Comparison of ENCODE assay signal across 23 cellular contexts in genomic region chr2:8346706-8347430, GRCh38.
"Had no signal": no experiment of that assay in that cellular context is flagged by ENCODE, and none has a peak within 500 bp of the region (broad histone marks: within the 10 kb centered on the region; RNA-seq: fewer than 3 reads in every experiment).

No MANE protein-coding gene starts in this region.

- FAIRE-seq: TTC549 had no signal

- H3K9me3 Mint-ChIP-seq: activated naive CD4-positive, alpha-beta T cell treated with anti-CD3 and anti-CD28 coated beads, Interleukin-2, amount 10 ng/mL, durations not matched to agents 7 days and 5 days; mesothelial cell of epicardium; nephron had no signal

- H3K27ac ChIP-seq: hepatocyte, parathyroid adenoma, upper lobe of left lung, WERI-Rb-1 had no signal

- H3K27ac Mint-ChIP-seq: activated naive CD4-positive, alpha-beta T cell treated with anti-CD3 and anti-CD28 coated beads, Interleukin-2, amount 10 ng/mL, durations not matched to agents 7 days and 5 days; mesothelial cell of epicardium; nephron had no signal

- H3K4me1 ChIP-seq: parathyroid adenoma, upper lobe of left lung had no signal

- DNase-seq: activated CD4-positive, alpha-beta T cell treated with anti-CD3 and anti-CD28 coated beads for 1 hour; activated CD4-positive, alpha-beta T cell treated with anti-CD3 and anti-CD28 coated beads, Interleukin-2, amount 50 U/mL, for 1 hour; activated effector memory CD4-positive, alpha-beta T cell treated with anti-CD3 and anti-CD28 coated beads, Interleukin-2, amount 50 U/mL, for 16 hours; activated naive CD4-positive, alpha-beta T cell treated with anti-CD3 and anti-CD28 coated beads, Interleukin-2, amount 10 ng/mL, durations not matched to agents 7 days and 5 days; activated T-cell treated with anti-CD3 and anti-CD28 coated beads for 4 hours; amygdala; cortex of kidney; effector CD4-positive, alpha-beta T cell; foreskin melanocyte; left ventricle myocardium superior; mammary epithelial cell; right cardiac atrium; stimulated activated CD4-positive, alpha-beta T cell treated with anti-CD3 and anti-CD28 coated beads, Interleukin-4, amount 100 ng/mL, for 24 hours; stimulated activated naive CD8-positive, alpha-beta T cell treated with anti-CD3 and anti-CD28 coated beads, Interleukin-15, Interleukin-2, amounts not matched to agents 100 U/mL and 50 U/mL, for 24 hours; SW 1271; upper lobe of left lung; WERI-Rb-1 had no signal

- H3K27me3 ChIP-seq: hepatocyte, upper lobe of left lung had no signal

- H3K9me3 ChIP-seq: upper lobe of left lung had no signal

- H3K36me3 ChIP-seq: upper lobe of left lung, WERI-Rb-1 had no signal

- H3K79me2 ChIP-seq: hepatocyte, parathyroid adenoma had no signal

- H3K4me3 ChIP-seq: hepatocyte, upper lobe of left lung had no signal

- H3K4me3 Mint-ChIP-seq: activated naive CD4-positive, alpha-beta T cell treated with anti-CD3 and anti-CD28 coated beads, Interleukin-2, amount 10 ng/mL, durations not matched to agents 7 days and 5 days; mesothelial cell of epicardium; nephron had no signal

- H3K36me3 Mint-ChIP-seq: activated naive CD4-positive, alpha-beta T cell treated with anti-CD3 and anti-CD28 coated beads, Interleukin-2, amount 10 ng/mL, durations not matched to agents 7 days and 5 days; mesothelial cell of epicardium had no signal

- H3K9ac ChIP-seq: parathyroid adenoma had no signal

- H3K4me2 ChIP-seq: hepatocyte had no signal

- ATAC-seq: esophagus mucosa; left ventricle myocardium superior; right cardiac atrium; stimulated activated naive CD8-positive, alpha-beta T cell treated with anti-CD3 and anti-CD28 coated beads, Interleukin-15, Interleukin-2, amounts not matched to agents 100 U/mL and 50 U/mL, for 24 hours had no signal

- H2AFZ ChIP-seq: hepatocyte, parathyroid adenoma had no signal
